8 cellular contexts compared by ENCODE assay signal in the genomic region with DNA sequence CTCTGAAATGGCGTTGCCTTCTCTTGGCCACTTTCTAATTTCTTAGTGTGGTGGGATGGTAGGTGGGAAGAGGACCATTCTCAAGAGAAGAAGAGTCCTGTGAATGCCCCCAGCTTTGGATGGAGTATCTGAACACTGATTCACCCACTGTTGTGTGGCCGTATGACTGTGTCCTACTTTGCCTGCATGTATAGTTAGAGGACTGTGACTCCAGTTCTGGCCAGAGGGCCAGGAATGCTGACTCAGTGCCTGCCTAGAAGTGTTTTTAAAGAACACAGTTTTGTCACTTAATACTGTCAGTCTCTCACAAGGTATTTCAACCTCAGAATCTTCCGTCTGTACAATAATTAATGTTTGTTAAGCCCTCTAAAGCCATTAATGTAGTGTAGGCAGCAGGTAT. TPM values are rescaled to one million over a fixed set of nuclear protein-coding genes. Genes with fewer than 3 reads are reported as not detected.
DNase-seq lines count a peak whose midpoint lies in the region; FAIRE-seq and TF ChIP-seq lines count a peak whose summit lies in the region.

No MANE protein-coding gene starts in this region.

- CTCF ChIA-PET in PC-9 (lab: Charles Lee): no interaction called here
- CTCF ChIA-PET in endothelial cell of umbilical vein (lab: Charles Lee): interaction anchor here (0.9 to 1.3 kb wide), 3 partner anchors 19 to 479 kb away, joined by 3 to 5 read pairs (median 4); no protein-coding TSS in a partner anchor

- DNase-seq in EH (ENCODE audit: low read depth) (peak; percentile 84), PC-9 (no peak), endothelial cell of umbilical vein (ENCODE audit: low read depth, low spot score) (peak; percentile 47), osteoblast (ENCODE audit: insufficient read length, low spot score, missing footprints) (peak; percentile 95), LoVo (ENCODE audit: low spot score) (no peak), MV-4-11 (lab: John Stamatoyannopoulos, UW) (no peak), amygdala (lab: John Stamatoyannopoulos, UW) (no peak)
- DNase-seq in activated CD4-positive, alpha-beta T cell treated with anti-CD3 and anti-CD28 coated beads for 4 hours: no peak

- peak overlapping the region; percentile 96 for H3K9ac ChIP-seq in endothelial cell of umbilical vein (replicated peaks; ENCODE audit: extremely low read depth, insufficient read depth, low read length)

- no peaks in the 10 kb centered on the region for H3K9me3 ChIP-seq in PC-9 (ENCODE audit: insufficient read depth, low read depth)
- H3K9me3 ChIP-seq in endothelial cell of umbilical vein (replicated peaks; ENCODE audit: control insufficient read depth, insufficient read depth, low read length): no peaks in the 10 kb centered on the region
- no peaks in the 10 kb centered on the region for H3K9me3 ChIP-seq in osteoblast (ENCODE audit: low read depth, low read length)

- peaks cover 42% of the 10 kb centered on the region for H4K20me1 ChIP-seq in PC-9 (ENCODE audit: insufficient read depth)
- H4K20me1 ChIP-seq in endothelial cell of umbilical vein (replicated peaks; ENCODE audit: control insufficient read depth, extremely low read depth, insufficient read depth, low read length): peaks cover 9% of the 10 kb centered on the region
- peaks cover 46% of the 10 kb centered on the region for H4K20me1 ChIP-seq in osteoblast (ENCODE audit: insufficient read depth, low read length)

- TF ChIP-seq POLR2A in endothelial cell of umbilical vein (IDR thresholded peaks at IDR 0.05; ENCODE audit: low read depth, low read length): no peak

- H2AFZ ChIP-seq in PC-9 (no peak overlapping the region), endothelial cell of umbilical vein (ENCODE audit: low read depth, low read length) (no peak overlapping the region), osteoblast (ENCODE audit: low read length) (no peak overlapping the region)

- H3K9me2 ChIP-seq in PC-9 (ENCODE audit: insufficient read depth): no peaks in the 10 kb centered on the region

- H3K4me3 ChIP-seq in PC-9 (peak overlapping the region; percentile 99; the same call in 1 of the 2 replicates), endothelial cell of umbilical vein (replicated peaks in 1 of 3; ENCODE audit: insufficient read depth in 1 of 3, low read depth in 1 of 3, low read length in 3 of 3) (peak overlapping the region; percentile 7 to 99 (median 19)), osteoblast (ENCODE audit: insufficient read depth, low read length) (peak overlapping the region; percentile 95)

- BruUV-seq in PC-9 (replicated peaks; lab: Mats Ljungman, UMichigan): no TSS peak
- BruUV-seq in endothelial cell of umbilical vein (replicated peaks; lab: Mats Ljungman, UMichigan): no TSS peak

- H3F3A ChIP-seq in PC-9 (ENCODE audit: insufficient read depth, low read depth): peaks cover 6% of the 10 kb centered on the region; the same call in 1 of the 2 replicates

- dilution Hi-C loops in endothelial cell of umbilical vein (cut with MboI; ENCODE audit: extremely low pct_ligation_motif_present, low sequenced_read_pairs): no loop called here

- H3K4me2 ChIP-seq in PC-9 (peak overlapping the region; percentile 99), endothelial cell of umbilical vein (ENCODE audit: insufficient read depth, low read length) (peak overlapping the region; percentile 100), osteoblast (ENCODE audit: insufficient read depth, low read length) (peak overlapping the region; percentile 99)

- H3K36me3 ChIP-seq in PC-9 (ENCODE audit: low read depth) (peaks cover 50% of the 10 kb centered on the region), endothelial cell of umbilical vein (ENCODE audit: control insufficient read depth in 2 of 2, extremely low read depth in 1 of 2, insufficient read depth in 2 of 2, low read length in 2 of 2) (peaks cover 17 to 23% of the 10 kb centered on the region in 2 experiments), osteoblast (ENCODE audit: insufficient read depth, low read length) (peaks cover 51% of the 10 kb centered on the region)

- H3K4me1 ChIP-seq in PC-9 (replicated peaks; ENCODE audit: insufficient read depth) (peaks cover 26% of the 10 kb centered on the region), endothelial cell of umbilical vein (ENCODE audit: control insufficient read depth, extremely low read depth, insufficient read depth, low read length) (peaks cover 39% of the 10 kb centered on the region), osteoblast (ENCODE audit: insufficient read depth, low read length) (peaks cover 42% of the 10 kb centered on the region)

- FAIRE-seq in endothelial cell of umbilical vein (lab: Jason Lieb, UNC): no peak

- peaks cover 62% of the 10 kb centered on the region for H3K79me2 ChIP-seq in PC-9 (ENCODE audit: low read depth)
- H3K79me2 ChIP-seq in endothelial cell of umbilical vein (ENCODE audit: control insufficient read depth, insufficient read depth, low read length): peaks cover 54% of the 10 kb centered on the region
- H3K79me2 ChIP-seq in osteoblast (ENCODE audit: insufficient read depth, low read length): peaks cover 64% of the 10 kb centered on the region

- intact Hi-C loops in PC-9 (cut with micrococcal nuclease; ENCODE audit: unreplicated experiment) (loop anchor here (5.0 to 10.0 kb wide), 4 partner anchors 260 to 477 kb away; a partner anchor contains a TSS), endothelial cell of umbilical vein (cut with micrococcal nuclease) (loop anchor here (2.0 to 5.0 kb wide), 3 partner anchors 18 to 477 kb away; a partner anchor contains a TSS)

- peak overlapping the region; percentile 10; the same call in 1 of the 2 replicates for H3K27ac ChIP-seq in PC-9
- peak overlapping the region; percentile 0 for H3K27ac ChIP-seq in endothelial cell of umbilical vein (ENCODE audit: insufficient read depth, low read depth, low read length)
- H3K27ac ChIP-seq in osteoblast (ENCODE audit: low read depth, low read length): peak overlapping the region; percentile 96

- H3K9me1 ChIP-seq in endothelial cell of umbilical vein (replicated peaks; ENCODE audit: control insufficient read depth, extremely low read depth, insufficient read depth, low read length): no peaks in the 10 kb centered on the region

- POLR2A ChIA-PET in PC-9 (lab: Charles Lee; ENCODE audit: unreplicated experiment) (no interaction called here), endothelial cell of umbilical vein (lab: Charles Lee) (no interaction called here)

- TF ChIP-seq CTCF in PC-9 (conservative IDR thresholded peaks at IDR 0.05): no peak
- TF ChIP-seq CTCF in endothelial cell of umbilical vein (IDR thresholded peaks at IDR 0.05; ENCODE audit: extremely low read depth in 1 of 2, insufficient read depth in 1 of 2, low read depth in 1 of 2, low read length in 2 of 2): no peak
- no peak for TF ChIP-seq CTCF in osteoblast (IDR thresholded peaks at IDR 0.05; ENCODE audit: extremely low read depth, low read depth, low read length)

- H3K27me3 ChIP-seq in PC-9 (ENCODE audit: insufficient read depth, low read depth): no peaks in the 10 kb centered on the region
- no peaks in the 10 kb centered on the region for H3K27me3 ChIP-seq in endothelial cell of umbilical vein (ENCODE audit: control insufficient read depth in 2 of 2, insufficient read depth in 2 of 2, low read length in 2 of 2)
- H3K27me3 ChIP-seq in osteoblast (ENCODE audit: insufficient read depth, low read length): no peaks in the 10 kb centered on the region

TF ChIP-seq in endothelial cell of umbilical vein, 7 proteins besides CTCF, POLR2A, EP300 and RAD21:
- TF ChIP-seq POLR2AphosphoS5 (IDR thresholded peaks at IDR 0.05; ENCODE audit: insufficient read depth, low read depth, low read length) (no peak), GATA2 (IDR thresholded peaks at IDR 0.05; ENCODE audit: insufficient read depth, insufficient read length, low read depth, low read length) (no peak), FOS (IDR thresholded peaks at IDR 0.05; ENCODE audit: borderline replicate concordance, insufficient read depth, low read length) (no peak), MYC (IDR thresholded peaks at IDR 0.05; ENCODE audit: low read depth, low read length) (no peak), EZH2 (IDR thresholded peaks at IDR 0.05; ENCODE audit: borderline replicate concordance, low read depth, low read length, severe bottlenecking) (no peak), JUN (IDR thresholded peaks at IDR 0.05; ENCODE audit: borderline replicate concordance, insufficient read depth, insufficient read length, low read depth) (no peak)
- TF ChIP-seq, protein P1, sequence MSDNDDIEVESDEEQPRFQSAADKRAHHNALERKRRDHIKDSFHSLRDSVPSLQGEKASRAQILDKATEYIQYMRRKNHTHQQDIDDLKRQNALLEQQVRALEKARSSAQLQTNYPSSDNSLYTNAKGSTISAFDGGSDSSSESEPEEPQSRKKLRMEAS (IDR thresholded peaks at IDR 0.05; ENCODE audit: insufficient read depth, insufficient read length): no peak

RNA-seq across cellular contexts. Expression of a gene that starts 2.1 kb away (rescaled TPM):
- total RNA-seq in PC-9 (2021) (110 and 189 TPM in 2 replicates), endothelial cell of umbilical vein (280 and 312 TPM in 2 replicates), osteoblast (350 and 355 TPM in 2 replicates)
- 307 and 338 TPM in 2 replicates for polyA plus RNA-seq in endothelial cell of umbilical vein
- polyA plus RNA-seq in endothelial cell of umbilical vein (2011; cell fraction: cytosol; rRNA removed): 192 and 202 TPM in 2 replicates
- polyA plus RNA-seq in endothelial cell of umbilical vein (2011; cell fraction: nucleus; rRNA removed): 211 and 214 TPM in 2 replicates
- 223 and 292 TPM in 2 replicates for polyA plus RNA-seq in endothelial cell of umbilical vein (2012)
- polyA minus RNA-seq in endothelial cell of umbilical vein: 648 and 737 TPM in 2 replicates
- polyA minus RNA-seq in endothelial cell of umbilical vein (2011; cell fraction: cytosol; rRNA and poly(A)+ RNA removed): 112 TPM
- 135 and 185 TPM in 2 replicates for polyA minus RNA-seq in endothelial cell of umbilical vein (2011; cell fraction: nucleus; rRNA and poly(A)+ RNA removed)

Comparison
In these comparisons a context has a peak if more than half of its experiments do, and no peak if none do; other contexts are left out.
1. DNase-seq: peak in EH (single experiment), endothelial cell of umbilical vein (single experiment) and osteoblast (single experiment); none in PC-9 (0 of 2), LoVo (single experiment), MV-4-11 (single experiment), amygdala (0 of 56) and activated CD4-positive, alpha-beta T cell treated with anti-CD3 and anti-CD28 coated beads for 4 hours (0 of 2).
2. H3K27ac ChIP-seq: peak in every context shown above with its lines; median percentile 96 in osteoblast; 10 in PC-9; 0 in endothelial cell of umbilical vein.
3. H3K4me3 ChIP-seq: peak in every context shown above with its lines; median percentile 99 in PC-9; 95 in osteoblast; 19 in endothelial cell of umbilical vein.
4. Peak in every context shown above with its lines, with median percentiles within 50 percentile points of each other: H3K4me2 ChIP-seq.